8 cellular contexts compared by ENCODE assay signal in genomic region chr4:118968006-118968405, GRCh38.
DNase-seq lines count a peak whose midpoint lies in the region; TF ChIP-seq lines count a peak whose summit lies in the region.

No MANE protein-coding gene starts in this region.

- H3F3A ChIP-seq in GM23248 (ENCODE audit: insufficient read depth) (peaks cover 25% of the 10 kb centered on the region), smooth muscle cell (ENCODE audit: low read depth) (peaks cover 17% of the 10 kb centered on the region)

- H3K4me2 ChIP-seq in GM23248 (ENCODE audit: unreplicated experiment), result peak overlapping the region; percentile 74
- H3K4me2 ChIP-seq in smooth muscle cell, result peak overlapping the region; percentile 50

- H3K9me3 ChIP-seq in GM23248 (ENCODE audit: low read depth) (no peaks in the 10 kb centered on the region), iPS DF 6.9 (ENCODE audit: control insufficient read depth, insufficient read depth, low read length) (no peaks in the 10 kb centered on the region; the same call in 1 of the 2 replicates), smooth muscle cell (replicated peaks; ENCODE audit: low read depth) (no peaks in the 10 kb centered on the region)

- 45 to 65% methylated on average over 1 of the region's 1 CpG for WGBS in GM23248 (ENCODE audit: low coverage in 1 of 2, low lambda C conversion rate in 2 of 2, missing lambda C conversion rate in 2 of 2), 2 experiments
- no CpG with 5 or more reads among the region's 1 CpG for WGBS in iPS DF 6.9 (ENCODE audit: insufficient coverage, insufficient read length)
- whole genome bisulfite sequencing in smooth muscle cell (ENCODE audit: low lambda C conversion rate), result 18% methylated on average over 1 of the region's 1 CpG

- H3K9ac ChIP-seq in GM23248 (peak overlapping the region; percentile 2; the same call in 1 of the 2 replicates), smooth muscle cell (ENCODE audit: low read depth) (peak overlapping the region; percentile 10)

- H3K9me2 ChIP-seq in GM23248 (ENCODE audit: insufficient read depth), result no peaks in the 10 kb centered on the region

- H3K27ac ChIP-seq in GM23248 (peak overlapping the region; percentile 52), iPS DF 6.9 (ENCODE audit: low read length) (no peak overlapping the region), smooth muscle cell (ENCODE audit: low read depth) (peak overlapping the region; percentile 28)

- in situ Hi-C loops in GM13976 (cut with MboI; ENCODE audit: low sequenced_read_pairs, unreplicated experiment) (no loop called here), GM23248 (cut with MboI) (loop anchor here (25.0 kb wide), 1 partner anchor 206 kb away; no protein-coding TSS in a partner anchor)

- no peaks in the 10 kb centered on the region for H3K27me3 ChIP-seq in GM23248 (replicated peaks; ENCODE audit: insufficient read depth)
- no peaks in the 10 kb centered on the region for H3K27me3 ChIP-seq in iPS DF 6.9 (ENCODE audit: control insufficient read depth, insufficient read depth, low read length)
- no peaks in the 10 kb centered on the region for H3K27me3 ChIP-seq in smooth muscle cell (ENCODE audit: low read depth)

- peak overlapping the region; percentile 29; the same call in 1 of the 2 replicates for H3K4me3 ChIP-seq in GM23248
- no peak overlapping the region for H3K4me3 ChIP-seq in iPS DF 6.9 (ENCODE audit: low read length)
- no peak overlapping the region for H3K4me3 ChIP-seq in smooth muscle cell

- H3K79me2 ChIP-seq in GM23248 (ENCODE audit: insufficient read depth) (no peaks in the 10 kb centered on the region), smooth muscle cell (ENCODE audit: low read depth) (no peaks in the 10 kb centered on the region)

- H3K4me1 ChIP-seq in GM23248 (ENCODE audit: insufficient read depth) (peaks cover 30% of the 10 kb centered on the region), iPS DF 6.9 (ENCODE audit: control insufficient read depth, insufficient read depth, low read length) (peaks cover 4% of the 10 kb centered on the region), smooth muscle cell (ENCODE audit: low read depth) (peaks cover 13% of the 10 kb centered on the region)

- H3K36me3 ChIP-seq in GM23248 (ENCODE audit: low read depth), result no peaks in the 10 kb centered on the region
- no peaks in the 10 kb centered on the region for H3K36me3 ChIP-seq in iPS DF 6.9 (ENCODE audit: control insufficient read depth, insufficient read depth, low read length)
- no peaks in the 10 kb centered on the region for H3K36me3 ChIP-seq in smooth muscle cell (ENCODE audit: low read depth)

- H4K20me1 ChIP-seq in GM23248 (ENCODE audit: insufficient read depth), result no peaks in the 10 kb centered on the region
- no peaks in the 10 kb centered on the region for H4K20me1 ChIP-seq in smooth muscle cell (ENCODE audit: low read depth)

- peak overlapping the region; percentile 64 for H2AFZ ChIP-seq in GM23248
- H2AFZ ChIP-seq in smooth muscle cell (ENCODE audit: low read depth), result peak overlapping the region; percentile 60

- TF ChIP-seq CTCF in GM13976 (IDR thresholded peaks at IDR 0.05; ENCODE audit: borderline replicate concordance, control extremely low read depth, extremely low read depth, insufficient read depth, missing control alignments) (no peak), smooth muscle cell (IDR thresholded peaks at IDR 0.05; ENCODE audit: borderline replicate concordance, insufficient read depth, poor library complexity, severe bottlenecking) (no peak)

- DNase-seq in GM13976 (ENCODE audit: low spot score) (peak; percentile 55), GM23248 (peak; percentile 75), KG1 (lab: John Stamatoyannopoulos, UW) (peak; percentile 42), amniotic stem cell (lab: John Stamatoyannopoulos, UW) (peak; percentile 28), iPS DF 6.9 (ENCODE audit: low read depth, low spot score) (peak; percentile 47), smooth muscle cell (lab: John Stamatoyannopoulos, UW; ENCODE audit: unreplicated experiment) (no peak), NCI-H2196 (lab: John Stamatoyannopoulos, UW; ENCODE audit: unreplicated experiment) (no peak)
- no peak for DNase-seq in activated T-cell treated with anti-CD3 and anti-CD28 coated beads, Interleukin-2, amount 50 U/mL, for 48 hours

Comparison
In these comparisons a context has a peak if more than half of its experiments do, and no peak if none do; other contexts are left out.
1. DNase-seq: peak in GM13976 (single experiment), GM23248 (single experiment), KG1 (single experiment), amniotic stem cell (single experiment) and iPS DF 6.9 (single experiment); none in smooth muscle cell (single experiment), NCI-H2196 (single experiment) and activated T-cell treated with anti-CD3 and anti-CD28 coated beads, Interleukin-2, amount 50 U/mL, for 48 hours (0 of 2).